ENCODE assay signal across 29 cellular contexts in genomic region chr13:30400376-30400775, GRCh38. TPM values are rescaled to one million over a fixed set of nuclear protein-coding genes. Genes with fewer than 3 reads are reported as not detected.
"Had no signal": no experiment of that assay in that cellular context is flagged by ENCODE, and none has a peak within 500 bp of the region (broad histone marks: within the 10 kb centered on the region; RNA-seq: fewer than 3 reads in every experiment).

No MANE protein-coding gene starts in this region.

- FAIRE-seq: colon, endothelial cell of umbilical vein, frontal cortex, kidney had no signal

- H3K79me2 ChIP-seq: hepatocyte had no signal

- H3K27ac ChIP-seq: coronary artery, dorsolateral prefrontal cortex, esophagus muscularis mucosa, foreskin keratinocyte, gastroesophageal sphincter, heart left ventricle, hepatocyte, left ventricle myocardium inferior, lower lobe of right lung had no signal

- H3K4me2 ChIP-seq: hepatocyte had no signal

- H3K9me3 ChIP-seq: esophagus muscularis mucosa, gastroesophageal sphincter, heart left ventricle, left ventricle myocardium inferior, lower lobe of right lung, mucosa of descending colon had no signal

- H3K4me1 ChIP-seq: lower lobe of right lung had no signal

- H3K36me3 ChIP-seq: esophagus muscularis mucosa, gastroesophageal sphincter, heart left ventricle, left ventricle myocardium inferior, lower lobe of right lung had no signal

- H3K4me3 ChIP-seq: coronary artery, dorsolateral prefrontal cortex, esophagus muscularis mucosa, gastroesophageal sphincter, heart left ventricle, hepatocyte, left ventricle myocardium inferior, lower lobe of right lung, mucosa of descending colon had no signal

- ATAC-seq: foreskin keratinocyte, gastroesophageal sphincter, heart left ventricle, left colon, left lobe of liver, lower lobe of right lung, mucosa of descending colon had no signal

- DNase-seq: dermis blood vessel endothelial cell; dorsolateral prefrontal cortex; effector CD4-positive, alpha-beta T cell; effector memory CD4-positive, alpha-beta T cell; foreskin keratinocyte; heart left ventricle; hypothalamus; immature natural killer cell; islet precursor cell; kidney; kidney glomerular epithelial cell; left colon; left ventricle myocardium inferior; lower lobe of right lung; mesenchymal stem cell; mucosa of descending colon had no signal

- H3K27me3 ChIP-seq: dorsolateral prefrontal cortex, esophagus muscularis mucosa, foreskin keratinocyte, gastroesophageal sphincter, heart left ventricle, hepatocyte had no signal

- H2AFZ ChIP-seq: hepatocyte had no signal

RNA-seq across cellular contexts. Expression of gene UBE2L5, which starts 21.9 kb away (rescaled TPM):
- total RNA-seq: dermis blood vessel endothelial cell, endothelial cell of umbilical vein, epithelial cell of proximal tubule, fibroblast of lung, fibroblast of villous mesenchyme, foreskin keratinocyte, frontal cortex, hepatocyte, kidney, left colon, left lobe of liver, left ventricle myocardium inferior, lower lobe of right lung, lung microvascular endothelial cell, mesothelial cell of epicardium, mucosa of descending colon had no signal
- polyA plus RNA-seq: endothelial cell of umbilical vein, foreskin keratinocyte, heart left ventricle, hepatocyte, immature natural killer cell had no signal
